ENCODE assay signal across 8 cellular contexts in the genomic region with DNA sequence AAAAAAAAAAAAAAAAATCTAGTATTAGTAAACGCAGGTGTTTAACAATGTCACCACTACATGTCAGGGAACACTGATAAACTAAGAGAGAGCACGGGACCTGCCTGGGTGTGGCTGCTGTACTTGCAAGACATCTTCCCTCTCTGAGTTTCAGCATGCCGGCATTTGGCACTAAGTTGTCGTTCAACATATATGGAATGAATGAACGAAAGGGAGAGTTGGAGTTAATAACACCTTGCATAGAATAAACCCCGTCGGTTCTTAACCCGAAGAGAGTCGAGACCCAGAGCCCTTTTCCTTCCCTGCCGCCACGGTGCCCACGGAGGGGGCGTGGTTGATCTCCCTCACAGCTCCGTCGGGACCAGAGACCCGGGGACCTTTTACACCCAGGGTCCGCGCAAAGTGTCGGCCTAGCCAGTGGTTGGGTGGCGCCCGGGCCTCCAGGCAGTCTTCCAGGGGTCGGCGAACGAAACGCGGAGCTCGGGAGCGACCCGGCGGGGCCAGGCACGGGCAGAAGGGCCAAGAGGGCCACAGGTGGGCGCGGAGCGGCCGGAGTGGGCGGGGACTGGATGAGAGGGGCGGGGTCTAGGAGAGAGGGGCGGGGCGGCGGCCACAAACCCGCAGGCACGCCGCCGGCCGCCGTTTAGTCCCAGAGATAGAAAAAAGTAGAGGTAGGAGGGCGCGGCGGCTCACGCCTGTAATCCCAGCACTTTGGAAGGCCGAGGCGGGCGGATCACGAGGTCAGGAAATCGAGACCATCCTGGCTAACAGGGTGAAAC. TPM values are rescaled to one million over a fixed set of nuclear protein-coding genes. Genes with fewer than 3 reads are reported as not detected.
DNase-seq lines count a peak whose midpoint lies in the region; ATAC-seq, FAIRE-seq and TF ChIP-seq lines count a peak whose summit lies in the region.

No MANE protein-coding gene starts in this region.

- peaks cover 10% of the 10 kb centered on the region for H3K36me3 Mint-ChIP-seq in mesothelial cell of epicardium

- H3K4me3 ChIP-seq in endocrine pancreas (ENCODE audit: control insufficient read depth, insufficient read depth, low read length) = peak overlapping the region; percentile 94

- H3K9me3 ChIP-seq in endocrine pancreas (ENCODE audit: control insufficient read depth, low read length) = no peaks in the 10 kb centered on the region

- peak overlapping the region; percentile 95 for H3K27ac Mint-ChIP-seq in mesothelial cell of epicardium

- no peak for TF ChIP-seq CTCF in mesothelial cell of epicardium (IDR thresholded peaks at IDR 0.05; ENCODE audit: unreplicated experiment)

- H3K36me3 ChIP-seq in endocrine pancreas (ENCODE audit: control insufficient read depth, insufficient read depth, low read length) = no peaks in the 10 kb centered on the region

- DNase-seq in GM18507 (ENCODE audit: extremely low spot score, insufficient read length, low read depth) (peak; percentile 88), NCI-H748 treated with DMSO at 0.1 percent for 48 hours (lab: John Stamatoyannopoulos, UW) (peak; percentile 44), mesothelial cell of epicardium (ENCODE audit: low spot score in 2 of 2, unreplicated experiment in 2 of 2) (peak; percentile 61 to 72), OCI-M2 (lab: John Stamatoyannopoulos, UW; ENCODE audit: unreplicated experiment) (no peak)
- peak; percentile 45 to 58 (median 53) for DNase-seq in activated CD8-positive, alpha-beta memory T cell treated with anti-CD3 and anti-CD28 coated beads for 48 hours (ENCODE audit: low read depth in 2 of 3, low spot score in 2 of 3)
- DNase-seq in stimulated activated CD8-positive, alpha-beta memory T cell treated with anti-CD3 and anti-CD28 coated beads, Interleukin-15, amount 100 ng/mL, for 4 hours (ENCODE audit: low read depth in 2 of 2) = peak; percentile 20 to 42

- H3K4me1 Mint-ChIP-seq in mesothelial cell of epicardium = peaks cover 26% of the 10 kb centered on the region

- H3K27me3 ChIP-seq in endocrine pancreas (ENCODE audit: control insufficient read depth, insufficient read depth, low read length) = no peaks in the 10 kb centered on the region

- no peak overlapping the region for H3K9ac ChIP-seq in endocrine pancreas (ENCODE audit: control insufficient read depth, insufficient read depth, low read length)

- H3K4me3 Mint-ChIP-seq in mesothelial cell of epicardium = peak overlapping the region; percentile 92

- no peaks in the 10 kb centered on the region for H3K27me3 Mint-ChIP-seq in mesothelial cell of epicardium (ENCODE audit: low read depth)

- ATAC-seq in HG02943 (IDR thresholded peaks at IDR 0.05; ENCODE audit: low read depth, unreplicated experiment) = peak; percentile 56

- no peaks in the 10 kb centered on the region for H3K9me3 Mint-ChIP-seq in mesothelial cell of epicardium

- no peak for FAIRE-seq in GM18507 (lab: Jason Lieb, UNC)

- H3K4me1 ChIP-seq in endocrine pancreas (ENCODE audit: control insufficient read depth, insufficient read depth, low read length) = no peaks in the 10 kb centered on the region

RNA-seq across cellular contexts. Expression of gene RPL26L1, which starts 0.8 kb away (rescaled TPM):
- total RNA-seq in mesothelial cell of epicardium = 43.0 to 43.9 TPM (median 43.9 TPM) in 3 replicates

RNA-seq across cellular contexts. Expression of gene ATP6V0E1, which starts 25.1 kb away (rescaled TPM):
- total RNA-seq in mesothelial cell of epicardium = 116 to 125 TPM (median 120 TPM) in 3 replicates
